ENCODE assay signal across 1 cellular context in genomic region chr2:37196320-37197195, GRCh38.
TF ChIP-seq lines count a peak whose summit lies in the region.

Gene CEBPZOS (plus strand): TSS chr2:37196496. CDS start chr2:37199705, 3,209 bp downstream.

TF ChIP-seq in HepG2, 621 proteins besides CTCF, POLR2A, EP300 and RAD21 (continued from another document and continues in another):
- TF ChIP-seq ZNF503 (CRISPR knock-in tag; IDR thresholded peaks at IDR 0.05) = peak; percentile 76; the same call in 1 of the 2 replicates
- peak; percentile 96 for TF ChIP-seq ZNF274 (CRISPR knock-in tag; IDR thresholded peaks at IDR 0.05)
- TF ChIP-seq KMT2B (CRISPR knock-in tag; IDR thresholded peaks at IDR 0.05) = peak; percentile 87
- TF ChIP-seq ZNF850 (CRISPR knock-in tag; conservative IDR thresholded peaks at IDR 0.05) = 0 out of 2 replicates have a peak, but pooled peaks have one; percentile 58
- TF ChIP-seq ZNF446 (CRISPR knock-in tag; IDR thresholded peaks at IDR 0.05) = peak; percentile 76
- no peak for TF ChIP-seq ATM (IDR thresholded peaks at IDR 0.05; ENCODE audit: borderline replicate concordance)
- peak; percentile 56; the same call in 1 of the 2 replicates for TF ChIP-seq RFXAP (CRISPR knock-in tag; IDR thresholded peaks at IDR 0.05; ENCODE audit: borderline replicate concordance)
- TF ChIP-seq, protein P1, sequence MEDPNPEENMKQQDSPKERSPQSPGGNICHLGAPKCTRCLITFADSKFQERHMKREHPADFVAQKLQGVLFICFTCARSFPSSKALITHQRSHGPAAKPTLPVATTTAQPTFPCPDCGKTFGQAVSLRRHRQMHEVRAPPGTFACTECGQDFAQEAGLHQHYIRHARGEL (CRISPR knock-in tag; IDR thresholded peaks at IDR 0.05) = no peak
- TF ChIP-seq, protein P2, sequence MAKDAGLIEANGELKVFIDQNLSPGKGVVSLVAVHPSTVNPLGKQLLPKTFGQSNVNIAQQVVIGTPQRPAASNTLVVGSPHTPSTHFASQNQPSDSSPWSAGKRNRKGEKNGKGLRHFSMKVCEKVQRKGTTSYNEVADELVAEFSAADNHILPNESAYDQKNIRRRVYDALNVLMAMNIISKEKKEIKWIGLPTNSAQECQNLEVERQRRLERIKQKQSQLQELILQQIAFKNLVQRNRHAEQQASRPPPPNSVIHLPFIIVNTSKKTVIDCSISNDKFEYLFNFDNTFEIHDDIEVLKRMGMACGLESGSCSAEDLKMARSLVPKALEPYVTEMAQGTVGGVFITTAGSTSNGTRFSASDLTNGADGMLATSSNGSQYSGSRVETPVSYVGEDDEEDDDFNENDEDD (CRISPR knock-in tag; IDR thresholded peaks at IDR 0.05; ENCODE audit: borderline replicate concordance) = peak; percentile 58; the same call in 1 of the 2 replicates
- TF ChIP-seq ZXDC (CRISPR knock-in tag; IDR thresholded peaks at IDR 0.05) = peak; percentile 94; the same call in 1 of the 2 replicates
- TF ChIP-seq ZNF331 (CRISPR knock-in tag; IDR thresholded peaks at IDR 0.05) = peak; percentile 5; the same call in 1 of the 2 replicates
- 0 out of 2 replicates have a peak, but pooled peaks have one; percentile 21 for TF ChIP-seq ZNF567 (CRISPR knock-in tag; IDR thresholded peaks at IDR 0.05; ENCODE audit: borderline replicate concordance)
- TF ChIP-seq NFYC (CRISPR knock-in tag; IDR thresholded peaks at IDR 0.05) = no peak; the same call in 1 of the 2 replicates
- 0 out of 2 replicates have a peak, but pooled peaks have one; percentile 52 for TF ChIP-seq ZNF660 (CRISPR knock-in tag; IDR thresholded peaks at IDR 0.05; ENCODE audit: borderline replicate concordance, low read depth)
- no peak for TF ChIP-seq USF2 (IDR thresholded peaks at IDR 0.05; ENCODE audit: low read depth, low read length)
- TF ChIP-seq USF2 (CRISPR knock-in tag; IDR thresholded peaks at IDR 0.05; ENCODE audit: borderline replicate concordance) = peak; percentile 50; the same call in 1 of the 2 replicates
- peak; percentile 97 for TF ChIP-seq POLR2G (IDR thresholded peaks at IDR 0.05; ENCODE audit: low read depth, low read length)
- TF ChIP-seq WIZ (CRISPR knock-in tag; IDR thresholded peaks at IDR 0.05) = peak; percentile 94
- 0 out of 2 replicates have a peak, but pooled peaks have one; percentile 24 for TF ChIP-seq DNMT3B (CRISPR knock-in tag; conservative IDR thresholded peaks at IDR 0.05)
- TF ChIP-seq, protein P3, sequence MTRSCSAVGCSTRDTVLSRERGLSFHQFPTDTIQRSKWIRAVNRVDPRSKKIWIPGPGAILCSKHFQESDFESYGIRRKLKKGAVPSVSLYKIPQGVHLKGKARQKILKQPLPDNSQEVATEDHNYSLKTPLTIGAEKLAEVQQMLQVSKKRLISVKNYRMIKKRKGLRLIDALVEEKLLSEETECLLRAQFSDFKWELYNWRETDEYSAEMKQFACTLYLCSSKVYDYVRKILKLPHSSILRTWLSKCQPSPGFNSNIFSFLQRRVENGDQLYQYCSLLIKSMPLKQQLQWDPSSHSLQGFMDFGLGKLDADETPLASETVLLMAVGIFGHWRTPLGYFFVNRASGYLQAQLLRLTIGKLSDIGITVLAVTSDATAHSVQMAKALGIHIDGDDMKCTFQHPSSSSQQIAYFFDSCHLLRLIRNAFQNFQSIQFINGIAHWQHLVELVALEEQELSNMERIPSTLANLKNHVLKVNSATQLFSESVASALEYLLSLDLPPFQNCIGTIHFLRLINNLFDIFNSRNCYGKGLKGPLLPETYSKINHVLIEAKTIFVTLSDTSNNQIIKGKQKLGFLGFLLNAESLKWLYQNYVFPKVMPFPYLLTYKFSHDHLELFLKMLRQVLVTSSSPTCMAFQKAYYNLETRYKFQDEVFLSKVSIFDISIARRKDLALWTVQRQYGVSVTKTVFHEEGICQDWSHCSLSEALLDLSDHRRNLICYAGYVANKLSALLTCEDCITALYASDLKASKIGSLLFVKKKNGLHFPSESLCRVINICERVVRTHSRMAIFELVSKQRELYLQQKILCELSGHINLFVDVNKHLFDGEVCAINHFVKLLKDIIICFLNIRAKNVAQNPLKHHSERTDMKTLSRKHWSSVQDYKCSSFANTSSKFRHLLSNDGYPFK (CRISPR knock-in tag; IDR thresholded peaks at IDR 0.05; ENCODE audit: borderline replicate concordance) = peak; percentile 75; the same call in 1 of the 2 replicates
- peak; percentile 74 for TF ChIP-seq ZBTB20 (CRISPR knock-in tag; IDR thresholded peaks at IDR 0.05; ENCODE audit: borderline replicate concordance, low read depth)
- peak; percentile 67 for TF ChIP-seq ZNF138 (CRISPR knock-in tag; IDR thresholded peaks at IDR 0.05; ENCODE audit: low read depth)
- TF ChIP-seq KDM3A (CRISPR knock-in tag; IDR thresholded peaks at IDR 0.05; ENCODE audit: low read depth) = peak; percentile 81
- TF ChIP-seq ZFP62 (CRISPR knock-in tag; IDR thresholded peaks at IDR 0.05) = no peak
- peak; percentile 92 for TF ChIP-seq GZF1 (CRISPR knock-in tag; IDR thresholded peaks at IDR 0.05)
- TF ChIP-seq, protein P4, sequence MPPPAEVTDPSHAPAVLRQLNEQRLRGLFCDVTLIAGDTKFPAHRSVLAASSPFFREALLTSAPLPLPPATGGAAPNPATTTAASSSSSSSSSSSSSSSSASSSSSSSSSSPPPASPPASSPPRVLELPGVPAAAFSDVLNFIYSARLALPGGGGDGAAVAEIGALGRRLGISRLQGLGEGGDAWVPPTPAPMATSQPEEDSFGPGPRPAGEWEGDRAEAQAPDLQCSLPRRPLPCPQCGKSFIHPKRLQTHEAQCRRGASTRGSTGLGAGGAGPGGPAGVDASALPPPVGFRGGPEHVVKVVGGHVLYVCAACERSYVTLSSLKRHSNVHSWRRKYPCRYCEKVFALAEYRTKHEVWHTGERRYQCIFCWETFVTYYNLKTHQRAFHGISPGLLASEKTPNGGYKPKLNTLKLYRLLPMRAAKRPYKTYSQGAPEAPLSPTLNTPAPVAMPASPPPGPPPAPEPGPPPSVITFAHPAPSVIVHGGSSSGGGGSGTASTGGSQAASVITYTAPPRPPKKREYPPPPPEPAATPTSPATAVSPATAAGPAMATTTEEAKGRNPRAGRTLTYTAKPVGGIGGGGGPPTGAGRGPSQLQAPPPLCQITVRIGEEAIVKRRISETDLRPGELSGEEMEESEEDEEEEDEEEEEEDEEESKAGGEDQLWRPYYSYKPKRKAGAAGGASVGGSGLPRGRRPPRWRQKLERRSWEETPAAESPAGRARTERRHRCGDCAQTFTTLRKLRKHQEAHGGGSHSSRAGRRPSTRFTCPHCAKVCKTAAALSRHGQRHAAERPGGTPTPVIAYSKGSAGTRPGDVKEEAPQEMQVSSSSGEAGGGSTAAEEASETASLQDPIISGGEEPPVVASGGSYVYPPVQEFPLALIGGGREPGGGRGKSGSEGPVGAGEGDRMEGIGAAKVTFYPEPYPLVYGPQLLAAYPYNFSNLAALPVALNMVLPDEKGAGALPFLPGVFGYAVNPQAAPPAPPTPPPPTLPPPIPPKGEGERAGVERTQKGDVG (CRISPR knock-in tag; IDR thresholded peaks at IDR 0.05; ENCODE audit: borderline replicate concordance) = no peak
- no peak for TF ChIP-seq RFX1 (IDR thresholded peaks at IDR 0.05)
- TF ChIP-seq ZNF589 (CRISPR knock-in tag; conservative IDR thresholded peaks at IDR 0.05) = no peak
- TF ChIP-seq YEATS2 (CRISPR knock-in tag; IDR thresholded peaks at IDR 0.05; ENCODE audit: borderline replicate concordance) = peak; percentile 47; the same call in 1 of the 2 replicates
- TF ChIP-seq, protein P5, sequence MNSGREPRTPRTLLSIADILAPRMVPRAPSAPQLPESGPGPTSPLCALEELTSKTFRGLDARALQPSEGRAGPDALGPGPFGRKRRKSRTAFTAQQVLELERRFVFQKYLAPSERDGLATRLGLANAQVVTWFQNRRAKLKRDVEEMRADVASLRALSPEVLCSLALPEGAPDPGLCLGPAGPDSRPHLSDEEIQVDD (CRISPR knock-in tag; IDR thresholded peaks at IDR 0.05; ENCODE audit: borderline replicate concordance) = peak; percentile 84; the same call in 1 of the 2 replicates
- peak; percentile 90 for TF ChIP-seq ZNF782 (CRISPR knock-in tag; IDR thresholded peaks at IDR 0.05; ENCODE audit: borderline replicate concordance)
- TF ChIP-seq GFI1 (CRISPR knock-in tag; IDR thresholded peaks at IDR 0.05; ENCODE audit: borderline replicate concordance) = peak; percentile 87
- peak; percentile 71 for TF ChIP-seq ZFP90 (CRISPR knock-in tag; IDR thresholded peaks at IDR 0.05; ENCODE audit: borderline replicate concordance)
- TF ChIP-seq XRCC5 (optimal IDR thresholded peaks at IDR 0.05; ENCODE audit: low read length) = peak; percentile 45
- TF ChIP-seq MEIS2 (CRISPR knock-in tag; IDR thresholded peaks at IDR 0.05) = peak; percentile 10
- TF ChIP-seq ZC3H13 (CRISPR knock-in tag; IDR thresholded peaks at IDR 0.05) = no peak; the same call in 1 of the 2 replicates
- TF ChIP-seq CHCHD3 (CRISPR knock-in tag; IDR thresholded peaks at IDR 0.05) = peak; percentile 93; the same call in 1 of the 2 replicates
- TF ChIP-seq KDM5A (IDR thresholded peaks at IDR 0.05; ENCODE audit: borderline replicate concordance, low read length) = peak; percentile 62
- TF ChIP-seq JDP2 (CRISPR knock-in tag; IDR thresholded peaks at IDR 0.05; ENCODE audit: borderline replicate concordance) = no peak
- TF ChIP-seq DMAP1 (CRISPR knock-in tag; IDR thresholded peaks at IDR 0.05) = peak; percentile 94
- TF ChIP-seq ZEB1 (IDR thresholded peaks at IDR 0.05; ENCODE audit: insufficient replicate concordance, low read depth) = no peak
- TF ChIP-seq NR0B2 (CRISPR knock-in tag; IDR thresholded peaks at IDR 0.05) = peak; percentile 92
- TF ChIP-seq ZNF768 (CRISPR knock-in tag; IDR thresholded peaks at IDR 0.05) = peak; percentile 82
- no peak for TF ChIP-seq NBN (conservative IDR thresholded peaks at IDR 0.05)
- TF ChIP-seq ZNF749 (CRISPR knock-in tag; IDR thresholded peaks at IDR 0.05; ENCODE audit: borderline replicate concordance) = peak; percentile 88; the same call in 1 of the 2 replicates
- TF ChIP-seq NRL (CRISPR knock-in tag; IDR thresholded peaks at IDR 0.05; ENCODE audit: borderline replicate concordance) = peak; percentile 99
- 0 out of 2 replicates have a peak, but pooled peaks have one; percentile 35 for TF ChIP-seq MTF2 (CRISPR knock-in tag; IDR thresholded peaks at IDR 0.05; ENCODE audit: borderline replicate concordance)
- TF ChIP-seq ZNF263 (CRISPR knock-in tag; IDR thresholded peaks at IDR 0.05) = peak; percentile 50
- no peak for TF ChIP-seq SETDB1 (CRISPR knock-in tag; IDR thresholded peaks at IDR 0.05; ENCODE audit: borderline replicate concordance)
- no peak for TF ChIP-seq ZNF549 (CRISPR knock-in tag; IDR thresholded peaks at IDR 0.05)
- TF ChIP-seq ZNF761 (CRISPR knock-in tag; conservative IDR thresholded peaks at IDR 0.05) = peak; percentile 88; the same call in 1 of the 2 replicates
- TF ChIP-seq RXRA (CRISPR knock-in tag; IDR thresholded peaks at IDR 0.05) = peak; percentile 79; the same call in 1 of the 2 replicates
- TF ChIP-seq PPARG (CRISPR knock-in tag; conservative IDR thresholded peaks at IDR 0.05) = no peak; the same call in 1 of the 2 replicates
- TF ChIP-seq ZFP36L1 (CRISPR knock-in tag; IDR thresholded peaks at IDR 0.05) = peak; percentile 90
- TF ChIP-seq ZNF234 (CRISPR knock-in tag; conservative IDR thresholded peaks at IDR 0.05) = no peak
